ENCODE assay signal across 8 cellular contexts in genomic region chr1:171655215-171656116, GRCh38. TPM values are rescaled to one million over a fixed set of nuclear protein-coding genes. Genes with fewer than 3 reads are reported as not detected.
DNase-seq lines count a peak whose midpoint lies in the region; ATAC-seq and TF ChIP-seq lines count a peak whose summit lies in the region.

No MANE protein-coding gene starts in this region.

- H2BK15ac ChIP-seq in mesenchymal stem cell (ENCODE audit: low read depth, poor library complexity, severe bottlenecking) = no peak overlapping the region

- peak overlapping the region; percentile 21 for H4K91ac ChIP-seq in mesenchymal stem cell (ENCODE audit: low read length)

- H2BK12ac ChIP-seq in mesenchymal stem cell (ENCODE audit: low read length in 2 of 2) = no peak overlapping the region

- H3K27ac Mint-ChIP-seq in activated CD4-positive, alpha-beta T cell treated with anti-CD3 and anti-CD28 coated beads for 36 hours = no peak overlapping the region

- H3K9ac ChIP-seq in mesenchymal stem cell (ENCODE audit: low read length) = peak overlapping the region; percentile 68

- no peak overlapping the region for H3K4ac ChIP-seq in mesenchymal stem cell (ENCODE audit: low read depth in 1 of 2, low read length in 2 of 2)

- CTCF ChIA-PET in AG04449 (lab: Yijun Ruan, JAX) = interaction anchor here (0.6 to 4.1 kb wide), 17 partner anchors 8 to 330 kb away, joined by 3 to 61 read pairs (median 5); no protein-coding TSS in a partner anchor
- CTCF ChIA-PET in activated CD4-positive, alpha-beta T cell treated with anti-CD3 and anti-CD28 coated beads for 36 hours (lab: Charles Lee) = interaction anchor here (0.6 to 6.1 kb wide), 15 partner anchors 10 to 342 kb away, joined by 3 to 56 read pairs (median 3); partner anchors contain the start of genes DNM3 and METTL13

- TF ChIP-seq CTCF in AG04449 (IDR thresholded peaks at IDR 0.05; ENCODE audit: insufficient read depth, low read length, missing control alignments) (peak; percentile 75), dorsolateral prefrontal cortex (IDR thresholded peaks at IDR 0.05 in 54 of 56, conservative IDR thresholded peaks at IDR 0.05 in 2 of 56; ENCODE audit: low read depth in 1 of 56, partially characterized antibody in 56 of 56) (peak in 50 of 56 donors; percentile 15 to 60 (median 38))

- H3K4me2 ChIP-seq in mesenchymal stem cell (ENCODE audit: low read length, poor library complexity, severe bottlenecking) = no peak overlapping the region

- ATAC-seq in GM18909 (IDR thresholded peaks at IDR 0.05; ENCODE audit: poor library complexity, unreplicated experiment) = peak; percentile 66
- ATAC-seq in activated CD4-positive, alpha-beta T cell treated with anti-CD3 and anti-CD28 coated beads for 36 hours = peak; percentile 93

- H3K27me3 Mint-ChIP-seq in activated CD4-positive, alpha-beta T cell treated with anti-CD3 and anti-CD28 coated beads for 36 hours = peaks cover 9% of the 10 kb centered on the region

- H2AK5ac ChIP-seq in mesenchymal stem cell (ENCODE audit: low read length, severe bottlenecking) = no peak overlapping the region

- intact Hi-C loops in activated CD4-positive, alpha-beta T cell treated with anti-CD3 and anti-CD28 coated beads for 36 hours (cut with DNase I, micrococcal nuclease) = loop anchor here (1.0 to 10.0 kb wide), 5 partner anchors 59 to 330 kb away; partner anchors contain the start of gene VAMP4 (in 2 of the 2)
- intact Hi-C loops in dorsolateral prefrontal cortex (cut with DNase I) = no loop called here

- no peaks in the 10 kb centered on the region for H3K36me3 ChIP-seq in mesenchymal stem cell (ENCODE audit: control insufficient read depth in 1 of 2, insufficient read depth in 2 of 2, low read depth in 1 of 2, low read length in 2 of 2)

- peak overlapping the region; percentile 29 for H2AFZ ChIP-seq in mesenchymal stem cell (ENCODE audit: low read depth, low read length)

- H2BK5ac ChIP-seq in mesenchymal stem cell (ENCODE audit: low read depth, low read length, poor library complexity, severe bottlenecking) = no peak overlapping the region

- H3K9me3 Mint-ChIP-seq in activated CD4-positive, alpha-beta T cell treated with anti-CD3 and anti-CD28 coated beads for 36 hours (ENCODE audit: low read depth) = no peaks in the 10 kb centered on the region

- DNase-seq in AG04449 (ENCODE audit: low read depth, low spot score) = no peak
- DNase-seq in M059J (ENCODE audit: low read depth) = peak; percentile 73
- DNase-seq in activated CD4-positive, alpha-beta T cell treated with anti-CD3 and anti-CD28 coated beads for 36 hours = peak; percentile 90
- no peak for DNase-seq in dorsolateral prefrontal cortex
- DNase-seq in mesenchymal stem cell = peak; percentile 43
- DNase-seq in stimulated activated CD8-positive, alpha-beta memory T cell treated with anti-CD3 and anti-CD28 coated beads, Interleukin-4, amount 100 ng/mL, for 1 hour (ENCODE audit: low read depth in 2 of 2, low spot score in 1 of 2) = peak; percentile 28 to 34
- DNase-seq in NCI-H2171 treated with DMSO at 0.1 percent for 48 hours (lab: John Stamatoyannopoulos, UW) = no peak

- H3K27ac ChIP-seq in dorsolateral prefrontal cortex (peak overlapping the region in 16 of 59 donors; percentile 3 to 77 (median 33)), mesenchymal stem cell (ENCODE audit: low read length, poor library complexity, severe bottlenecking) (no peak overlapping the region)

- H3K14ac ChIP-seq in mesenchymal stem cell (ENCODE audit: low read length in 2 of 2) = no peak overlapping the region

- H3K4me1 ChIP-seq in mesenchymal stem cell (ENCODE audit: control insufficient read depth, insufficient read depth, low read depth, low read length) = peaks cover 8% of the 10 kb centered on the region

- H3K27me3 ChIP-seq in dorsolateral prefrontal cortex = no peaks in the 10 kb centered on the region
- peaks cover 0 to 4% of the 10 kb centered on the region in 2 experiments for H3K27me3 ChIP-seq in mesenchymal stem cell (ENCODE audit: control insufficient read depth in 1 of 2, insufficient read depth in 1 of 2, low read length in 2 of 2)

- POLR2A ChIA-PET in AG04449 (lab: Yijun Ruan, JAX) = no interaction called here
- POLR2A ChIA-PET in activated CD4-positive, alpha-beta T cell treated with anti-CD3 and anti-CD28 coated beads for 36 hours (lab: Charles Lee) = interaction anchor here (0.7 kb wide), 1 partner anchor 11 kb away, joined by 3 read pairs; no protein-coding TSS in a partner anchor

- H3K4me3 Mint-ChIP-seq in activated CD4-positive, alpha-beta T cell treated with anti-CD3 and anti-CD28 coated beads for 36 hours = no peak overlapping the region

- no peaks in the 10 kb centered on the region for H3K79me1 ChIP-seq in mesenchymal stem cell (replicated peaks; ENCODE audit: low read length, poor library complexity, severe bottlenecking)

- H3K23ac ChIP-seq in mesenchymal stem cell (ENCODE audit: low read length in 2 of 2) = no peak overlapping the region

- 25% methylated on average over 20 of the region's 21 CpGs for WGBS in mesenchymal stem cell

- no peaks in the 10 kb centered on the region for H3K36me3 Mint-ChIP-seq in activated CD4-positive, alpha-beta T cell treated with anti-CD3 and anti-CD28 coated beads for 36 hours (ENCODE audit: low read depth)

- no peaks in the 10 kb centered on the region for H3K9me3 ChIP-seq in mesenchymal stem cell (ENCODE audit: control insufficient read depth, low read length)

- H2BK120ac ChIP-seq in mesenchymal stem cell (ENCODE audit: low read depth, low read length) = no peak overlapping the region

- H3K4me3 ChIP-seq in AG04449 (ENCODE audit: low read depth, low read length) (no peak overlapping the region), dorsolateral prefrontal cortex (peak overlapping the region in 13 of 59 donors; percentile 0 to 38 (median 14)), mesenchymal stem cell (ENCODE audit: insufficient read depth in 1 of 2, low read depth in 1 of 2, low read length in 2 of 2) (peak overlapping the region in 1 of 2 experiments; percentile 61)

- H4K8ac ChIP-seq in mesenchymal stem cell (ENCODE audit: low read length) = peak overlapping the region; percentile 0

- peaks cover 8% of the 10 kb centered on the region for H3K4me1 Mint-ChIP-seq in activated CD4-positive, alpha-beta T cell treated with anti-CD3 and anti-CD28 coated beads for 36 hours

- H3K18ac ChIP-seq in mesenchymal stem cell (ENCODE audit: low read depth in 1 of 2, low read length in 2 of 2) = peak overlapping the region in 1 of 2 experiments; percentile 37

RNA-seq across cellular contexts. Expression of gene MYOC, which starts 3.0 kb away (rescaled TPM):
- total RNA-seq in M059J (2014; rRNA removed; shearing (Covaris generic)) = not detected in 2 replicates
- not detected for total RNA-seq in activated CD4-positive, alpha-beta T cell treated with anti-CD3 and anti-CD28 coated beads for 36 hours
- under 1 TPM in 15 of 120 experiments, not detected in 105; 0.22 to 0.72 (median 0.32) TPM for total RNA-seq in dorsolateral prefrontal cortex
- not detected for polyA plus RNA-seq in mesenchymal stem cell (2013, experiment 1 of 2)
- polyA plus RNA-seq in mesenchymal stem cell (2013, experiment 2 of 2) = not detected

RNA-seq across cellular contexts. Expression of gene MYOCOS, which starts 33.4 kb away (rescaled TPM):
- total RNA-seq in M059J (2014; rRNA removed; shearing (Covaris generic)) = not detected in 2 replicates
- not detected for total RNA-seq in activated CD4-positive, alpha-beta T cell treated with anti-CD3 and anti-CD28 coated beads for 36 hours
- total RNA-seq in dorsolateral prefrontal cortex = 1 to 10 TPM in 1 of 120 experiments, under 1 TPM in 30, not detected in 89; 0.21 to 1.4 (median 0.35) TPM
- polyA plus RNA-seq in mesenchymal stem cell (2013, experiment 1 of 2) = not detected
- polyA plus RNA-seq in mesenchymal stem cell (2013, experiment 2 of 2) = not detected

Comparison
In these comparisons a context has a peak if more than half of its experiments do, and no peak if none do; other contexts are left out.
1. DNase-seq: peak in M059J (single experiment), activated CD4-positive, alpha-beta T cell treated with anti-CD3 and anti-CD28 coated beads for 36 hours (single experiment), mesenchymal stem cell (single experiment) and stimulated activated CD8-positive, alpha-beta memory T cell treated with anti-CD3 and anti-CD28 coated beads, Interleukin-4, amount 100 ng/mL, for 1 hour (2 of 2); none in AG04449 (single experiment), dorsolateral prefrontal cortex (0 of 10) and NCI-H2171 treated with DMSO at 0.1 percent for 48 hours (single experiment).
2. intact Hi-C loops: an anchor here in activated CD4-positive, alpha-beta T cell treated with anti-CD3 and anti-CD28 coated beads for 36 hours (1.0 to 10.0 kb wide); none called in dorsolateral prefrontal cortex.